Comparison of ENCODE assay signal across 20 cellular contexts in the genomic region with DNA sequence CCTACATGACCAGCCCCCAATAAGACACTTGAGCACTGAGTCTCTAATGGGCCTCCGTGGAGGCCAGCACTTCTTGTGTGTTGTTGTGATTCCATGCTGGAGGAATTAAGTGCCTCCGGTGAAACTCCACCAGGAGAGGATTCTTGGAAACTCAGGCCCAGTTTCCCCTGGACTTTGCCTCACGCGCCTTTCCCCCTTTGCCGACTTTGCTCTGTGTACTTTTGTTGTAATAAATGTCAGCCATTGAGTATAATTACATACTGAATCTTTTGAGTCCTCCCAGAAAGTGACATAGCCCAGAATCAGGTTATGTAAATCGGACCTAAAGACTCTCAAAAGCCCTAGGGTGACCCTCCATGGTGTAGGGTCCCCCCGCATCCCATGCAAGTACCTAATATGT.
DNase-seq lines count a peak whose midpoint lies in the region; ATAC-seq and TF ChIP-seq lines count a peak whose summit lies in the region.
"Had no signal": no experiment of that assay in that cellular context is flagged by ENCODE, and none has a peak within 500 bp of the region (broad histone marks: within the 10 kb centered on the region; RNA-seq: fewer than 3 reads in every experiment).

No MANE protein-coding gene starts in this region.

- no peaks in the 10 kb centered on the region for H3K9me2 ChIP-seq in SK-N-SH

- H3K27me3 ChIP-seq in SK-N-SH (ENCODE audit: insufficient read depth) (no peaks in the 10 kb centered on the region), esophagus muscularis mucosa (no peaks in the 10 kb centered on the region), muscle layer of duodenum (ENCODE audit: low read depth, low read length) (no peaks in the 10 kb centered on the region), transverse colon (no peaks in the 10 kb centered on the region)
- H3K27me3 ChIP-seq: BLaER1 treated with 17β-estradiol and CSF1 and Interleukin-3, amounts not matched to agents 10 nM and 100 nM; dorsolateral prefrontal cortex; gastrocnemius medialis; upper lobe of right lung had no signal

- TF ChIP-seq RAD21 in SK-N-SH (IDR thresholded peaks at IDR 0.05; ENCODE audit: low read length) = no peak

- H3K4me1 ChIP-seq in SK-N-SH (ENCODE audit: control insufficient read depth in 1 of 2, insufficient read depth in 2 of 2, low read depth in 1 of 2, low read length in 1 of 2) (peaks cover 16 to 31% of the 10 kb centered on the region in 2 experiments; a peak in 3 of 4 replicates), esophagus muscularis mucosa (peaks cover 11 to 50% (median 49%) of the 10 kb centered on the region in 4 donors), muscle layer of duodenum (ENCODE audit: control insufficient read depth in 1 of 2, insufficient read depth in 2 of 2, low read length in 2 of 2) (peaks cover 0 to 13% of the 10 kb centered on the region in 2 donors), transverse colon (peaks cover 37 to 51% (median 39%) of the 10 kb centered on the region in 4 donors)

- intact Hi-C loops in esophagus muscularis mucosa (cut with DNase I) = no loop called here
- intact Hi-C loops in transverse colon (cut with DNase I; ENCODE audit: low total_unique reads) = no loop called here

- CTCF ChIA-PET in SK-N-SH (lab: Yijun Ruan, JAX) = no interaction called here

- H2AFZ ChIP-seq in SK-N-SH (ENCODE audit: low read depth) = no peak overlapping the region
- H2AFZ ChIP-seq: GM23248 had no signal

- H3F3A ChIP-seq in SK-N-SH (replicated peaks; ENCODE audit: insufficient read depth) = peaks cover 26% of the 10 kb centered on the region

- TF ChIP-seq CTCF in SK-N-SH (IDR thresholded peaks at IDR 0.05) (no peak), esophagus muscularis mucosa (IDR thresholded peaks at IDR 0.05) (no peak), transverse colon (IDR thresholded peaks at IDR 0.05) (peak in 1 of 5 experiments; percentile 27)

- H3K79me2 ChIP-seq in SK-N-SH (ENCODE audit: insufficient read depth) = peaks cover 11% of the 10 kb centered on the region; the same call in 1 of the 2 replicates

- peak overlapping the region; percentile 9; the same call in 1 of the 2 replicates for H3K9ac ChIP-seq in SK-N-SH
- H3K9ac ChIP-seq: BLaER1 treated with 17β-estradiol and CSF1 and Interleukin-3, amounts not matched to agents 10 nM and 100 nM had no signal

- H3K27ac ChIP-seq in SK-N-SH (ENCODE audit: low read depth in 2 of 2, low read length in 1 of 2) (peak overlapping the region; percentile 76 to 87), esophagus muscularis mucosa (replicated peaks in 1 of 4) (peak overlapping the region; percentile 64 to 85 (median 80)), muscle layer of duodenum (ENCODE audit: low read length) (peak overlapping the region; percentile 83), transverse colon (peak overlapping the region; percentile 88 to 92 (median 90))
- H3K27ac ChIP-seq: 22Rv1, dorsolateral prefrontal cortex, upper lobe of right lung had no signal

- in situ Hi-C loops in transverse colon (cut with MboI; ENCODE audit: low pct_ligation_motif_present in 1 of 4, low pct_unique_long_range_greater_than_20kb in 1 of 4, low sequenced_read_pairs in 3 of 4) = loop anchor here in 2 of 4 donors (25.0 kb wide), 2 partner anchors 143 to 168 kb away; no protein-coding TSS in a partner anchor

- H3K9me3 ChIP-seq in SK-N-SH (no peaks in the 10 kb centered on the region), esophagus muscularis mucosa (no peaks in the 10 kb centered on the region), muscle layer of duodenum (ENCODE audit: control insufficient read depth in 1 of 2, low read length in 2 of 2) (no peaks in the 10 kb centered on the region), transverse colon (no peaks in the 10 kb centered on the region)
- H3K9me3 ChIP-seq: BLaER1 treated with 17β-estradiol and CSF1 and Interleukin-3, amounts not matched to agents 10 nM and 100 nM; gastrocnemius medialis; upper lobe of right lung had no signal

- DNase-seq in SK-N-SH (no peak), esophagus muscularis mucosa (ENCODE audit: extremely low spot score) (no peak), transverse colon (peak; percentile 74), NCI-H2107 (lab: John Stamatoyannopoulos, UW) (no peak), AG08395 (ENCODE audit: low spot score) (no peak)
- DNase-seq: activated CD8-positive, alpha-beta memory T cell treated with anti-CD3 and anti-CD28 coated beads for 24 hours; dorsolateral prefrontal cortex; gastrocnemius medialis; GM23248; NCI-H1417 treated with DMSO at 0.1 percent for 48 hours; NCI-H2171 treated with DMSO at 0.1 percent for 48 hours; SIG-M5; stimulated activated naive CD8-positive, alpha-beta T cell treated with anti-CD3 and anti-CD28 coated beads, Interleukin-15, amount 100 ng/mL, for 72 hours; T1000; upper lobe of right lung had no signal

- peak overlapping the region; percentile 64; the same call in 1 of the 2 replicates for H3K4me2 ChIP-seq in SK-N-SH

- TF ChIP-seq POLR2A in esophagus muscularis mucosa (IDR thresholded peaks at IDR 0.05; ENCODE audit: low read depth) (no peak), transverse colon (IDR thresholded peaks at IDR 0.05) (no peak)

- H4K20me1 ChIP-seq in SK-N-SH (ENCODE audit: insufficient read depth) = no peaks in the 10 kb centered on the region

- TF ChIP-seq EP300 in SK-N-SH (IDR thresholded peaks at IDR 0.05; ENCODE audit: borderline replicate concordance in 1 of 2, low read depth in 1 of 2, low read length in 1 of 2) = no peak
- no peak for TF ChIP-seq EP300 in esophagus muscularis mucosa (IDR thresholded peaks at IDR 0.05)
- no peak for TF ChIP-seq EP300 in transverse colon (IDR thresholded peaks at IDR 0.05; ENCODE audit: low read depth)

- POLR2A ChIA-PET in SK-N-SH (lab: Yijun Ruan, JAX) = no interaction called here

- H3K4me3 ChIP-seq in SK-N-SH (ENCODE audit: low read depth in 2 of 2, low read length in 1 of 2) (no peak overlapping the region), esophagus muscularis mucosa (no peak overlapping the region), muscle layer of duodenum (ENCODE audit: low read depth in 1 of 2, low read length in 2 of 2) (no peak overlapping the region), transverse colon (peak overlapping the region in 1 of 4 donors; percentile 7)
- H3K4me3 ChIP-seq: BLaER1 treated with 17β-estradiol and CSF1 and Interleukin-3, amounts not matched to agents 10 nM and 100 nM; dorsolateral prefrontal cortex; gastrocnemius medialis; GM23248; upper lobe of right lung had no signal

- ATAC-seq in SK-N-SH treated with all-trans-retinoic acid at 6 μM for 48 hours (no peak), HG03139 (IDR thresholded peaks at IDR 0.05; ENCODE audit: unreplicated experiment) (no peak)
- ATAC-seq: gastrocnemius medialis, upper lobe of right lung had no signal

- peaks cover 30 to 31% of the 10 kb centered on the region in 2 experiments for H3K36me3 ChIP-seq in SK-N-SH (replicated peaks in 1 of 2; ENCODE audit: control insufficient read depth in 1 of 2, insufficient read depth in 2 of 2, low read length in 1 of 2)
- peaks cover 34 to 56% (median 44%) of the 10 kb centered on the region in 4 donors for H3K36me3 ChIP-seq in esophagus muscularis mucosa
- peaks cover 23 to 29% of the 10 kb centered on the region in 2 donors for H3K36me3 ChIP-seq in muscle layer of duodenum (ENCODE audit: control insufficient read depth in 1 of 2, insufficient read depth in 2 of 2, low read length in 2 of 2)
- peaks cover 0 to 20% (median 3%) of the 10 kb centered on the region in 4 donors for H3K36me3 ChIP-seq in transverse colon

- WGBS in SK-N-SH (ENCODE audit: low lambda C conversion rate) = 98% methylated on average over 7 of the region's 7 CpGs
- 81% methylated on average over 4 of the region's 7 CpGs for WGBS in esophagus muscularis mucosa
- WGBS in transverse colon (ENCODE audit: low coverage in 1 of 2), 2 donors = 40 to 43% methylated on average over 1 to 7 of the region's 7 CpGs

TF ChIP-seq in SK-N-SH, 30 proteins besides CTCF, POLR2A, EP300 and RAD21:
- TF ChIP-seq, protein P1, sequence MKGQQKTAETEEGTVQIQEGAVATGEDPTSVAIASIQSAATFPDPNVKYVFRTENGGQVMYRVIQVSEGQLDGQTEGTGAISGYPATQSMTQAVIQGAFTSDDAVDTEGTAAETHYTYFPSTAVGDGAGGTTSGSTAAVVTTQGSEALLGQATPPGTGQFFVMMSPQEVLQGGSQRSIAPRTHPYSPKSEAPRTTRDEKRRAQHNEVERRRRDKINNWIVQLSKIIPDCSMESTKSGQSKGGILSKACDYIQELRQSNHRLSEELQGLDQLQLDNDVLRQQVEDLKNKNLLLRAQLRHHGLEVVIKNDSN (IDR thresholded peaks at IDR 0.05; ENCODE audit: borderline replicate concordance, low read depth) = no peak
- TF ChIP-seq GABPA (IDR thresholded peaks at IDR 0.05; ENCODE audit: low read depth) (no peak), NRF1 (IDR thresholded peaks at IDR 0.05; ENCODE audit: low read depth, low read length) (no peak), JUND (IDR thresholded peaks at IDR 0.05) (no peak), TCF12 (IDR thresholded peaks at IDR 0.05) (no peak), NFIC (IDR thresholded peaks at IDR 0.05; ENCODE audit: borderline replicate concordance) (no peak)

TF ChIP-seq in SK-N-SH treated with all-trans-retinoic acid at 6 μM for 48 hours, 23 proteins besides CTCF, POLR2A, EP300 and RAD21:
- TF ChIP-seq RARB (CRISPR knock-in tag; IDR thresholded peaks at IDR 0.05) (no peak), PPARA (CRISPR knock-in tag; IDR thresholded peaks at IDR 0.05; ENCODE audit: borderline replicate concordance) (no peak), ESRRG (CRISPR knock-in tag; IDR thresholded peaks at IDR 0.05) (no peak)
